Comparison of ENCODE assay signal across 1 cellular context in the genomic region with DNA sequence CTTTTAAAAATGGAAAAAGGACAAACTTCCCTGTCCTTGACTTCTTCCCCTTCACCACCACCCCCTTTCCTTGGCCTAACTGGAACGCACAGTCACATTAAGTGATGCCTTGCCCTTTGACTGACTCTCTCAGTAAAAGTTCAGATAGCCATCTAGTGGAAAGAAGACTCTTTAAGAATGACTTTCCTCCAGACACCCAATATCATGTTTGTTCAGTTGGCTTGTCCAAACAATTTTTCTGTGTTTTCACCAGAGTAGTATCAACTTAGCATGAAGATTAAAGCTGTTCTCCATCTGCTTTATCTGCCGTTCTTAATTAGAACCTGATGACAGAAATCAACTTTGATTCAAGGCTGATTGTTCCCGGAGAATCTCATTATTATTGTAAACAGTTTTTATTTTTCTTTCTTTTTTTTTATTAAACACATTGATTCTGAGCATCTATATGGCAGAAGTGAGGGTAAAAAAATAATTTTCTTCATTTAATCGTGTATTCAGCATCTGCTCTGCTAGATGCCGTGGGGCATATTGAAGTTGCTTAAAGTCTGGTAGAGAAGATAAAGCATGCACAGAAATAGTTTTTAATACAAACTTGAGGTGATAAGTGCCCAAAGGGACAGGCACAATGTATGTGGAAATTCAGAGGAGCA.
TF ChIP-seq lines count a peak whose summit lies in the region.

No MANE protein-coding gene starts in this region.

TF ChIP-seq in K562, 482 proteins besides CTCF, POLR2A, EP300 and RAD21 (continued from another document and continues in another):
- TF ChIP-seq, protein P1, sequence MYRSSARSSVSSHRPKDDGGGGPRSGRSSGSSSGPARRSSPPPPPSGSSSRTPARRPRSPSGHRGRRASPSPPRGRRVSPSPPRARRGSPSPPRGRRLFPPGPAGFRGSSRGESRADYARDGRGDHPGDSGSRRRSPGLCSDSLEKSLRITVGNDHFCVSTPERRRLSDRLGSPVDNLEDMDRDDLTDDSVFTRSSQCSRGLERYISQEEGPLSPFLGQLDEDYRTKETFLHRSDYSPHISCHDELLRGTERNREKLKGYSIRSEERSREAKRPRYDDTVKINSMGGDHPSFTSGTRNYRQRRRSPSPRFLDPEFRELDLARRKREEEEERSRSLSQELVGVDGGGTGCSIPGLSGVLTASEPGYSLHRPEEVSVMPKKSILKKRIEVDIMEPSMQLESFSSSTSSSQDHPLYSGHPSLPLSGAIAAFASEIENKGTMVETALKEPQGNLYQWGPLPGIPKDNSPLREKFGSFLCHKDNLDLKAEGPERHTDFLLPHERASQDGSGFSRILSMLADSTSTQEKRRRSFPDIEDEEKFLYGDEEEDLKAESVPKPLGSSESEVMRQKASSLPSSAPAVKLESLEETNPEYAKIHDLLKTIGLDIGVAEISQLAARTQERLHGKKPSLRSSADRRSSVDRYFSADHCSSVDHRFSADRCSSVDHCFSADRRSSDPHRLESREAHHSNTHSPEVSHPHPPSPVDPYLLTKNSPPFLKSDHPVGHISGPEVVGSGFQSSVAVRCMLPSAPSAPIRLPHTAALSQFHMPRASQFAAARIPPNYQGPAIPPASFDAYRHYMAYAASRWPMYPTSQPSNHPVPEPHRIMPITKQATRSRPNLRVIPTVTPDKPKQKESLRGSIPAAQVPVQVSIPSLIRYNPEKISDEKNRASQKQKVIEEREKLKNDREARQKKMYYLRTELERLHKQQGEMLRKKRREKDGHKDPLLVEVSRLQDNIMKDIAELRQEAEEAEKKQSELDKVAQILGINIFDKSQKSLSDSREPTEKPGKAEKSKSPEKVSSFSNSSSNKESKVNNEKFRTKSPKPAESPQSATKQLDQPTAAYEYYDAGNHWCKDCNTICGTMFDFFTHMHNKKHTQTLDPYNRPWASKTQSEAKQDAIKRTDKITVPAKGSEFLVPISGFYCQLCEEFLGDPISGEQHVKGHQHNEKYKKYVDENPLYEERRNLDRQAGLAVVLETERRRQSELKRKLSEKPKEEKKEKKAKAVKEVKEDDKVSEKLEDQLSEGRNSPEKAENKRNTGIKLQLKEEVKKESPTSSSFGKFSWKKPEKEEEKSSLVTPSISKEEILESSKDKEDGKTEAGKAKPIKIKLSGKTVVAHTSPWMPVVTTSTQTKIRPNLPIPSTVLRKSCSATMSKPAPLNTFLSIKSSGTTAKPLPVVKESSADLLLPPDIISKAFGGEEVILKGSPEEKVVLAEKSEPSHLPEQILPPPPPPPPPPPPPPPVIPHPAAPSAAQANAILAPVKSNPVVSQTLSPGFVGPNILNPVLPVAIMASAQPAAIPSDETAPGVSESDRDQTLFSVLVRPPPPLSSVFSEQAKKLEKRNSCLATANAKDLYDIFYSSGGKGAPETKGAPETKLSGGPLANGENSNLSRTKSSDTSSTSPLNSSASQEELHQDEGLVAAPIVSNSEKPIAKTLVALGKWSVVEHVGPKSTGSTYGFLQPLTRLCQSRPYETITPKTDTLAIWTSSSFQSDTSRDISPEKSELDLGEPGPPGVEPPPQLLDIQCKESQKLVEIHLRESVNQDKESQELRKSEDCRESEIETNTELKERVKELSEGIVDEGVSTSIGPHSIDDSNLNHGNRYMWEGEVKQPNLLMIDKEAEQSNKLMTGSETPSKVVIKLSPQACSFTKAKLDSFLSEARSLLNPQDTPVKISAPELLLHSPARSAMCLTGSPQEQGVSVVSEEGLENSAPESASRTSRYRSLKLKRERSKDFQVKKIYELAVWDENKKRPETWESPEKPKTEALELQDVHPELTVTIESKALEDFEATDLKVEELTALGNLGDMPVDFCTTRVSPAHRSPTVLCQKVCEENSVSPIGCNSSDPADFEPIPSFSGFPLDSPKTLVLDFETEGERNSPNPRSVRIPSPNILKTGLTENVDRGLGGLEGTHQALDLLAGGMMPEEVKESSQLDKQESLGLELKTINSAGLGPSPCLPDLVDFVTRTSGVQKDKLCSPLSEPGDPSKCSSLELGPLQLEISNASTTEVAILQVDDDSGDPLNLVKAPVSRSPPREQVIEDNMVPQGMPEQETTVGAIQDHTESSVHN (IDR thresholded peaks at IDR 0.05; ENCODE audit: borderline replicate concordance in 1 of 2, low read depth in 1 of 2): no peak
- no peak for TF ChIP-seq PHTF2 (CRISPR knock-in tag; IDR thresholded peaks at IDR 0.05)
- no peak for TF ChIP-seq ZNF280B (CRISPR knock-in tag; IDR thresholded peaks at IDR 0.05)
- TF ChIP-seq ZNF444 (CRISPR knock-in tag; IDR thresholded peaks at IDR 0.05): no peak
- TF ChIP-seq TCF7L2 (IDR thresholded peaks at IDR 0.05; ENCODE audit: low read depth, low read length): no peak
- no peak for TF ChIP-seq RNF2 (IDR thresholded peaks at IDR 0.05)
- 0 out of 2 replicates have a peak, but pooled peaks have one; percentile 23 for TF ChIP-seq ATF7 (IDR thresholded peaks at IDR 0.05)
- TF ChIP-seq SREBF1 (IDR thresholded peaks at IDR 0.05; ENCODE audit: borderline replicate concordance, low read depth, low read length): no peak
- no peak for TF ChIP-seq HMGN3 (IDR thresholded peaks at IDR 0.05; ENCODE audit: borderline replicate concordance, extremely low read depth, insufficient read length, low read depth, low read length)
- TF ChIP-seq GTF2A2 (tag; IDR thresholded peaks at IDR 0.05): no peak
- TF ChIP-seq FOXP1 (CRISPR knock-in tag; IDR thresholded peaks at IDR 0.05): no peak
- no peak for TF ChIP-seq SRSF7 (optimal IDR thresholded peaks at IDR 0.05; ENCODE audit: low read depth, low read length)
- no peak for TF ChIP-seq ZNF263 (CRISPR knock-in tag; IDR thresholded peaks at IDR 0.05; ENCODE audit: borderline replicate concordance)
- no peak for TF ChIP-seq KLF13 (tag; IDR thresholded peaks at IDR 0.05; ENCODE audit: borderline replicate concordance, low read depth)
- no peak for TF ChIP-seq MAFK (IDR thresholded peaks at IDR 0.05; ENCODE audit: low read length)
- 0 out of 2 replicates have a peak, but pooled peaks have one; percentile 36 for TF ChIP-seq NCOA1 (IDR thresholded peaks at IDR 0.05; ENCODE audit: low read depth)
- TF ChIP-seq, protein P2, sequence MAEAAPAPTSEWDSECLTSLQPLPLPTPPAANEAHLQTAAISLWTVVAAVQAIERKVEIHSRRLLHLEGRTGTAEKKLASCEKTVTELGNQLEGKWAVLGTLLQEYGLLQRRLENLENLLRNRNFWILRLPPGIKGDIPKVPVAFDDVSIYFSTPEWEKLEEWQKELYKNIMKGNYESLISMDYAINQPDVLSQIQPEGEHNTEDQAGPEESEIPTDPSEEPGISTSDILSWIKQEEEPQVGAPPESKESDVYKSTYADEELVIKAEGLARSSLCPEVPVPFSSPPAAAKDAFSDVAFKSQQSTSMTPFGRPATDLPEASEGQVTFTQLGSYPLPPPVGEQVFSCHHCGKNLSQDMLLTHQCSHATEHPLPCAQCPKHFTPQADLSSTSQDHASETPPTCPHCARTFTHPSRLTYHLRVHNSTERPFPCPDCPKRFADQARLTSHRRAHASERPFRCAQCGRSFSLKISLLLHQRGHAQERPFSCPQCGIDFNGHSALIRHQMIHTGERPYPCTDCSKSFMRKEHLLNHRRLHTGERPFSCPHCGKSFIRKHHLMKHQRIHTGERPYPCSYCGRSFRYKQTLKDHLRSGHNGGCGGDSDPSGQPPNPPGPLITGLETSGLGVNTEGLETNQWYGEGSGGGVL (CRISPR knock-in tag; IDR thresholded peaks at IDR 0.05): no peak
- TF ChIP-seq ZKSCAN8 (CRISPR knock-in tag; IDR thresholded peaks at IDR 0.05): no peak
- no peak for TF ChIP-seq ZNF3 (CRISPR knock-in tag; IDR thresholded peaks at IDR 0.05)
- TF ChIP-seq ZSCAN29 (IDR thresholded peaks at IDR 0.05): no peak
- TF ChIP-seq KLF16 (IDR thresholded peaks at IDR 0.05): no peak
- peak; percentile 37; the same call in 1 of the 2 replicates for TF ChIP-seq FOSL1 (tag; conservative IDR thresholded peaks at IDR 0.05)
- TF ChIP-seq ATF6 (CRISPR knock-in tag; IDR thresholded peaks at IDR 0.05): no peak
- TF ChIP-seq GMEB1 (CRISPR knock-in tag; IDR thresholded peaks at IDR 0.05): no peak
- TF ChIP-seq TCF3 (CRISPR knock-in tag; IDR thresholded peaks at IDR 0.05): peak; percentile 79
- TF ChIP-seq LCOR (CRISPR knock-in tag; IDR thresholded peaks at IDR 0.05): no peak
- TF ChIP-seq ZNF551 (CRISPR knock-in tag; IDR thresholded peaks at IDR 0.05): no peak
- no peak for TF ChIP-seq ZNF12 (CRISPR knock-in tag; IDR thresholded peaks at IDR 0.05)
- TF ChIP-seq CUX1 (CRISPR knock-in tag; IDR thresholded peaks at IDR 0.05): no peak
- no peak for TF ChIP-seq MBD2 (IDR thresholded peaks at IDR 0.05; ENCODE audit: borderline replicate concordance, low read depth)
- TF ChIP-seq, protein P3, sequence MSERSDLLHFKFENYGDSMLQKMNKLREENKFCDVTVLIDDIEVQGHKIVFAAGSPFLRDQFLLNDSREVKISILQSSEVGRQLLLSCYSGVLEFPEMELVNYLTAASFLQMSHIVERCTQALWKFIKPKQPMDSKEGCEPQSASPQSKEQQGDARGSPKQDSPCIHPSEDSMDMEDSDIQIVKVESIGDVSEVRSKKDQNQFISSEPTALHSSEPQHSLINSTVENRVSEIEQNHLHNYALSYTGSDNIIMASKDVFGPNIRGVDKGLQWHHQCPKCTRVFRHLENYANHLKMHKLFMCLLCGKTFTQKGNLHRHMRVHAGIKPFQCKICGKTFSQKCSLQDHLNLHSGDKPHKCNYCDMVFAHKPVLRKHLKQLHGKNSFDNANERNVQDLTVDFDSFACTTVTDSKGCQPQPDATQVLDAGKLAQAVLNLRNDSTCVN (CRISPR knock-in tag; IDR thresholded peaks at IDR 0.05): no peak
- TF ChIP-seq MTF1 (CRISPR knock-in tag; IDR thresholded peaks at IDR 0.05; ENCODE audit: borderline replicate concordance): no peak
- TF ChIP-seq SMAD2 (IDR thresholded peaks at IDR 0.05; ENCODE audit: low read depth, low read length): no peak
- no peak for TF ChIP-seq ZNF583 (CRISPR knock-in tag; IDR thresholded peaks at IDR 0.05)
- TF ChIP-seq YBX1 (IDR thresholded peaks at IDR 0.05): no peak
- no peak for TF ChIP-seq NR1H2 (CRISPR knock-in tag; IDR thresholded peaks at IDR 0.05)
